In the genomic region with DNA sequence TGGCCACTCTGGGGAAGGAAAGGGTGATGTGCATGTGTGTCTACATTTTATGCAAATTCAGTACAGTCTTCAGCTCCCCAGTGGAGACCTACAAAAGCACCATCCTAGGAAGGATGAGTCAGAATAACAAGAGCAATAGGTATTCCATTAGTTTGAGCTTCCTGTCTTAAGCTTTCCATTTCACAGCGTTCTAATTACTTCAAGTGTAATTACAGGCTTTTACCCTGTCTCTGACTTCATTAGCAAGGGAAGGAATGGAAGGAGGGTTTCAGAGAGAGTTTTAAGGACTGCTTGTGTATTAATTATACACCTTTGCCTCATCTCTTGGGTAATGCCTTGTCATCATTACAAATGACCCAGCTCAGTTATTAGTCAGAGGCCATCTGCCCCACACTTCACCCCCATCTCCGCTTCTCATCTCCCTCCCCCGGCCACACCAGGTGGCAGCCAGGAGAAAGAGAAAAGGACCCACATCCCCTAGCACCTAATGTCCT, we compare ENCODE assay signal across 12 cellular contexts.
DNase-seq lines count a peak whose midpoint lies in the region; ATAC-seq and TF ChIP-seq lines count a peak whose summit lies in the region.
"Had no signal": no experiment of that assay in that cellular context is flagged by ENCODE, and none has a peak within 500 bp of the region (broad histone marks: within the 10 kb centered on the region; RNA-seq: fewer than 3 reads in every experiment).

No MANE protein-coding gene starts in this region.

- TF ChIP-seq CTCF in neural progenitor cell (IDR thresholded peaks at IDR 0.05) (no peak), prostate gland (IDR thresholded peaks at IDR 0.05) (no peak)

- peaks cover 15% of the 10 kb centered on the region for H3K4me1 Mint-ChIP-seq in neural progenitor cell
- H3K4me1 Mint-ChIP-seq: activated CD4-positive, alpha-beta T cell treated with anti-CD3 and anti-CD28 coated beads, Interleukin-2, amount 10 ng/mL, durations not matched to agents 24 days and 14 days had no signal

- H3K9ac ChIP-seq in neural progenitor cell, result no peak overlapping the region

- no peak overlapping the region for H3K4me3 Mint-ChIP-seq in neural progenitor cell
- H3K4me3 Mint-ChIP-seq: activated CD4-positive, alpha-beta T cell treated with anti-CD3 and anti-CD28 coated beads, Interleukin-2, amount 10 ng/mL, durations not matched to agents 24 days and 14 days had no signal

- no peak overlapping the region for H2AFZ ChIP-seq in neural progenitor cell (replicated peaks)

- peak; percentile 56 for DNase-seq in DMS53 (lab: John Stamatoyannopoulos, UW)
- DNase-seq in DMS53 treated with DMSO at 0.1 percent for 48 hours (lab: John Stamatoyannopoulos, UW; ENCODE audit: unreplicated experiment), result no peak
- peak; percentile 95 for DNase-seq in NCI-H1436 (lab: John Stamatoyannopoulos, UW)
- DNase-seq in neural progenitor cell (ENCODE audit: low spot score), result peak; percentile 5
- no peak for DNase-seq in stimulated activated CD4-positive, alpha-beta T cell treated with anti-CD3 and anti-CD28 coated beads, Interleukin-2, amount 100 ng/mL, for 48 hours
- no peak for DNase-seq in prostate gland (ENCODE audit: low spot score)
- DNase-seq in activated CD4-positive, alpha-beta T cell treated with anti-CD3 and anti-CD28 coated beads for 4 hours, result no peak
- DNase-seq: activated CD4-positive, alpha-beta T cell treated with anti-CD3 and anti-CD28 coated beads, Interleukin-2, amount 10 ng/mL, durations not matched to agents 24 days and 14 days; NCI-H446; uterus had no signal

- no peaks in the 10 kb centered on the region for H3K36me3 ChIP-seq in neural progenitor cell
- no peaks in the 10 kb centered on the region for H3K36me3 ChIP-seq in prostate gland
- H3K36me3 ChIP-seq: uterus had no signal

- no peaks in the 10 kb centered on the region for H3K79me2 ChIP-seq in neural progenitor cell (ENCODE audit: low read depth)

- no peak for TF ChIP-seq POLR2A in prostate gland (IDR thresholded peaks at IDR 0.05)

- H3K4me1 ChIP-seq in neural progenitor cell (peaks cover 11% of the 10 kb centered on the region), prostate gland (replicated peaks) (no peaks in the 10 kb centered on the region)
- H3K4me1 ChIP-seq: uterus had no signal

- peaks cover 2% of the 10 kb centered on the region for H3K9me3 Mint-ChIP-seq in neural progenitor cell

- H3K4me3 ChIP-seq in neural progenitor cell, result no peak overlapping the region
- H3K4me3 ChIP-seq in prostate gland, result no peak overlapping the region
- H3K4me3 ChIP-seq: uterus had no signal

- peak; percentile 76 for ATAC-seq in HG02884 (IDR thresholded peaks at IDR 0.05; ENCODE audit: unreplicated experiment)

- no peaks in the 10 kb centered on the region for H4K20me1 ChIP-seq in neural progenitor cell (ENCODE audit: low read depth)

- H3K4me2 ChIP-seq in neural progenitor cell, result no peak overlapping the region

- H3K27ac Mint-ChIP-seq in neural progenitor cell, result no peak overlapping the region
- H3K27ac Mint-ChIP-seq: activated CD4-positive, alpha-beta T cell treated with anti-CD3 and anti-CD28 coated beads, Interleukin-2, amount 10 ng/mL, durations not matched to agents 24 days and 14 days had no signal

- no peak overlapping the region for H3K27ac ChIP-seq in neural progenitor cell
- no peak overlapping the region for H3K27ac ChIP-seq in prostate gland
- H3K27ac ChIP-seq: 22Rv1, uterus had no signal

- no peaks in the 10 kb centered on the region for H3K36me3 Mint-ChIP-seq in neural progenitor cell

- WGBS in prostate gland, result 83% methylated on average over 3 of the region's 3 CpGs

- H3K27me3 ChIP-seq in neural progenitor cell (no peaks in the 10 kb centered on the region), prostate gland (replicated peaks; ENCODE audit: insufficient read depth) (no peaks in the 10 kb centered on the region)
- H3K27me3 ChIP-seq: uterus had no signal

- no peaks in the 10 kb centered on the region for H3F3A ChIP-seq in neural progenitor cell (ENCODE audit: low read depth)

- peaks cover 3% of the 10 kb centered on the region for H3K27me3 Mint-ChIP-seq in neural progenitor cell (ENCODE audit: insufficient read depth, low read depth)

- intact Hi-C loops in prostate gland (cut with DNase I), result no loop called here

- no peaks in the 10 kb centered on the region for H3K9me3 ChIP-seq in neural progenitor cell (ENCODE audit: low read depth)
- H3K9me3 ChIP-seq in prostate gland, result no peaks in the 10 kb centered on the region
- H3K9me3 ChIP-seq: uterus had no signal

Comparison
In these comparisons a context has a peak if more than half of its experiments do, and no peak if none do; other contexts are left out.
1. DNase-seq: peak in DMS53 (single experiment), NCI-H1436 (single experiment) and neural progenitor cell (single experiment); none in DMS53 treated with DMSO at 0.1 percent for 48 hours (single experiment), stimulated activated CD4-positive, alpha-beta T cell treated with anti-CD3 and anti-CD28 coated beads, Interleukin-2, amount 100 ng/mL, for 48 hours (0 of 2), prostate gland (single experiment) and activated CD4-positive, alpha-beta T cell treated with anti-CD3 and anti-CD28 coated beads for 4 hours (0 of 2).